ENCODE assay signal across 10 cellular contexts in the genomic region with DNA sequence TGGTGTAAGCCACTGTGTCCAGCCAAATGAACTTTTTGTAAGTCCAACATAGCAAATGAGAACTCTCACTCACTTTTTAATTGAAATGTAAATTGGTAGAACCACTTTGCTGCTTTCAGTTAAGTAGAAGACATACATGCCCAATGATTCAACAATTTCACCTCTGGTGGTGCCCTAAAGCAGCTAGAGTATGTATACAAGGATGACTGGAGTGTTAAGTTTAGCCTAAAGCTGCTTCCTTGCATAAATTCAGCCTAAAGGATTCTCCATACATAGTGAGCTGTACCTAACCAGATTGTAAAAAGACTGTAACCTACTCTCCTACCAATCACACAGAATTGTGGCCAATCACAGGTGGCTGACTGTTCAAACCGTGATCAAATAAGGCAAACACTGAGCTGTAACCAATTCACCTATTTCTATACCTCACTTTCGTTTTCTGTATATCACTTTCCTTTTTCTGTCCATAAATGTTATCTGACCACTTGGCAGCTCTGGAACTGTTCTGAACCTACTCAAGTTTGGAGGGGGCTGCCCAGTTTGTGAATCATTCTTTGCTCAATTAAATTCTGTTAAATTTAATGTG. TPM values are rescaled to one million over a fixed set of nuclear protein-coding genes. Genes with fewer than 3 reads are reported as not detected.
DNase-seq lines count a peak whose midpoint lies in the region; ATAC-seq, FAIRE-seq and TF ChIP-seq lines count a peak whose summit lies in the region.
"Had no signal": no experiment of that assay in that cellular context is flagged by ENCODE, and none has a peak within 500 bp of the region (broad histone marks: within the 10 kb centered on the region; RNA-seq: fewer than 3 reads in every experiment).

No MANE protein-coding gene starts in this region.

- H3K9me3 ChIP-seq in keratinocyte (ENCODE audit: control insufficient read depth, low read depth, low read length) = no peaks in the 10 kb centered on the region
- H3K9me3 ChIP-seq in lower lobe of right lung = no peaks in the 10 kb centered on the region

- no peaks in the 10 kb centered on the region for H3K27me3 ChIP-seq in keratinocyte (ENCODE audit: control insufficient read depth, extremely low read depth, insufficient read depth, low read length)
- H3K27me3 ChIP-seq in lower lobe of right lung (ENCODE audit: low read depth) = no peaks in the 10 kb centered on the region

- H3K4me1 ChIP-seq in keratinocyte (ENCODE audit: control insufficient read depth, extremely low read depth, insufficient read depth, low read length) = peaks cover 41% of the 10 kb centered on the region
- peaks cover 26% of the 10 kb centered on the region for H3K4me1 ChIP-seq in lower lobe of right lung

- H3K36me3 ChIP-seq in keratinocyte (ENCODE audit: control insufficient read depth in 2 of 2, extremely low read depth in 1 of 2, insufficient read depth in 2 of 2, low read length in 2 of 2) = no peaks in the 10 kb centered on the region
- H3K36me3 ChIP-seq in lower lobe of right lung = no peaks in the 10 kb centered on the region

- TF ChIP-seq CTCF in keratinocyte (optimal IDR thresholded peaks at IDR 0.05 in 1 of 3, IDR thresholded peaks at IDR 0.05 in 1 of 3, conservative IDR thresholded peaks at IDR 0.05 in 1 of 3; ENCODE audit: extremely low read depth in 1 of 3, insufficient read depth in 2 of 3, low read length in 3 of 3) (no peak), lower lobe of right lung (IDR thresholded peaks at IDR 0.05) (no peak)

- peak overlapping the region; percentile 70 for H3K9ac ChIP-seq in keratinocyte (ENCODE audit: control insufficient read depth, extremely low read depth, insufficient read depth, low read length)

- FAIRE-seq in keratinocyte (lab: Jason Lieb, UNC) = peak; percentile 55

- peaks cover 3% of the 10 kb centered on the region for H3K9me1 ChIP-seq in keratinocyte (ENCODE audit: control insufficient read depth, extremely low read depth, insufficient read depth, low read length)

- ATAC-seq in GM19351 (IDR thresholded peaks at IDR 0.05; ENCODE audit: unreplicated experiment) (peak; percentile 61), HG03175 (IDR thresholded peaks at IDR 0.05; ENCODE audit: unreplicated experiment) (peak; percentile 56), lower lobe of right lung (no peak)

- no peak overlapping the region for H2AFZ ChIP-seq in keratinocyte (ENCODE audit: control insufficient read depth, low read length)

- H3K4me2 ChIP-seq in keratinocyte (ENCODE audit: control insufficient read depth, extremely low read depth, insufficient read depth, low read depth, low read length) = peak overlapping the region; percentile 79

- DNase-seq in keratinocyte (ENCODE audit: low read depth, low spot score) (no peak), OCI-M2 (lab: John Stamatoyannopoulos, UW; ENCODE audit: unreplicated experiment) (no peak), lower lobe of right lung (no peak), cerebellar nuclear complex (lab: John Stamatoyannopoulos, UW) (no peak)
- DNase-seq in stimulated activated CD4-positive, alpha-beta T cell treated with anti-CD3 and anti-CD28 coated beads, Interleukin-12 subunit alpha, Interleukin-12 subunit beta, amount 100 ng/mL, for 4 hours = no peak
- DNase-seq: NCI-H2081 treated with DMSO at 0.1 percent for 48 hours, SW 1271 had no signal

- peak overlapping the region; percentile 21; the same call in 1 of the 2 replicates for H3K4me3 ChIP-seq in GM08714 (ENCODE audit: low read length)
- peak overlapping the region in 1 of 3 experiments; percentile 33 for H3K4me3 ChIP-seq in keratinocyte (ENCODE audit: control insufficient read depth in 2 of 3, extremely low read depth in 1 of 3, insufficient read depth in 2 of 3, low read depth in 1 of 3, low read length in 3 of 3)
- H3K4me3 ChIP-seq in lower lobe of right lung = no peak overlapping the region

- peaks cover 85% of the 10 kb centered on the region for H3K79me2 ChIP-seq in keratinocyte (ENCODE audit: control insufficient read depth, insufficient read depth, low read length)

- dilution Hi-C loops in keratinocyte (cut with MboI; ENCODE audit: extremely low pct_ligation_motif_present, low sequenced_read_pairs) = no loop called here

- peaks cover 9% of the 10 kb centered on the region for H4K20me1 ChIP-seq in keratinocyte (ENCODE audit: control insufficient read depth, extremely low read depth, insufficient read depth, low read length)

- H3K27ac ChIP-seq in keratinocyte (ENCODE audit: control insufficient read depth, insufficient read depth, low read length) = peak overlapping the region; percentile 88
- H3K27ac ChIP-seq in lower lobe of right lung = no peak overlapping the region

- intact Hi-C loops in lower lobe of right lung (cut with DNase I) = no loop called here

RNA-seq across cellular contexts. Expression of a gene that starts 39.9 kb away (rescaled TPM):
- 38.5 to 56.0 TPM (median 40.4 TPM) in 3 replicates for polyA plus RNA-seq in keratinocyte
- polyA plus RNA-seq in keratinocyte (2011; ENCODE audit: low read depth) = 51.3 TPM
- polyA plus RNA-seq in keratinocyte (2011; cell fraction: cytosol; rRNA removed) = 29.3 and 56.9 TPM in 2 replicates
- 37.8 and 45.1 TPM in 2 replicates for polyA plus RNA-seq in keratinocyte (2011; cell fraction: nucleus; rRNA removed)
- polyA plus RNA-seq in keratinocyte (2012; ENCODE audit: low replicate concordance) = 28.4 and 37.0 TPM in 2 replicates
- polyA minus RNA-seq in keratinocyte = 62.2 to 131 TPM (median 69.0 TPM) in 3 replicates
- polyA minus RNA-seq in keratinocyte (2011; cell fraction: cytosol; rRNA and poly(A)+ RNA removed) = 109 TPM
- 92.6 and 151 TPM in 2 replicates for polyA minus RNA-seq in keratinocyte (2011; cell fraction: nucleus; rRNA and poly(A)+ RNA removed)
- total RNA-seq in lower lobe of right lung = 74.8 TPM

Comparison
In these comparisons a context has a peak if more than half of its experiments do, and no peak if none do; other contexts are left out.
1. ATAC-seq: peak in GM19351 (single experiment) and HG03175 (single experiment); none in lower lobe of right lung (0 of 2).